Comparison of ENCODE assay signal across 8 cellular contexts in the genomic region with DNA sequence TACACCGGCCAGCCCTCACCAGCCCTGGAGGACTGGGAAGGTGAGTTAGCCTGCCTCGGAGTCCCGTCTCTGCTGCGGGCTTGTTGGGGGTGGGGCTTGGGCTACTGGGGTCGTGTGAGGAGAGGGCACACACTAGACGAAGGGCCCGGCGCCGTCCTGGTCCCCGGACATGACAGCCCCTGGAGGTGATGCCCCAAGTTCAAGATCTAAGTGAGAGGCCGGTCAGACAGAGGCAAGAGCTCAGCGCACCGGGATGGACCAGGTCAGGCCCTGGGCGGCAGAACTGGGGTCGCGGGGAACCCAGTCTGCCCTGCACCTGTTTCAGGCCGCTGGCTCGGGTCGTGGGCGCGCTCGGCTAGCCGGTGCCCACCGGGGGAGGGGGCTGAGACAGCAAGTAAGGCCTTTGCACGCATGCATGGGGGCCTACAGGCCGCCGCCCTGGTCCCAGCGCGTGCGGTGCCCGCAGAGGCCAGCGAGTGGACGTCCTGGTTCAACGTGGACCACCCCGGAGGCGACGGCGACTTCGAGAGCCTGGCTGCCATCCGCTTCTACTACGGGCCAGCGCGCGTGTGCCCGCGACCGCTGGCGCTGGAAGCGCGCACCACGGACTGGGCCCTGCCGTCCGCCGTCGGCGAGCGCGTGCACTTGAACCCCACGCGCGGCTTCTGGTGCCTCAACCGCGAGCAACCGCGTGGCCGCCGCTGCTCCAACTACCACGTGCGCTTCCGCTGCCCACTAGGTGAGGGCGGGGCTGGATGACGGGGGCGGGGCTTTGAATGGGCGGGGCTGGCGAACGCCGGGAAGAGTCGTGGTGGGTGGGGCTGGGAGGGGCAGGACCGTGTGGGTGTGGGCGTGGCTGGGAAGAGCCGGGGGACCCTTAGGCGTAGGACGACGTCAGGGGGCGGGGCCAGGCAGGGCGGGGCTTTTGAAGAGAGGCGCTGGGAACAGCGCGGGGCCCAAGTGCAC. TPM values are rescaled to one million over a fixed set of nuclear protein-coding genes. Genes with fewer than 3 reads are reported as not detected.
DNase-seq lines count a peak whose midpoint lies in the region; ATAC-seq, FAIRE-seq and TF ChIP-seq lines count a peak whose summit lies in the region.

No MANE protein-coding gene starts in this region.

- intact Hi-C loops in CD8-positive, alpha-beta T cell (cut with DNase I, micrococcal nuclease) = loop anchor here in 1 of 2 experiments (2.0 to 10.0 kb wide), 3 partner anchors 23 to 627 kb away; a partner anchor contains a TSS
- intact Hi-C loops in kidney (cut with DNase I) = loop anchor here (10.0 kb wide), 1 partner anchor 425 kb away; no protein-coding TSS in a partner anchor

- no peaks in the 10 kb centered on the region for H3K27me3 ChIP-seq in CD8-positive, alpha-beta T cell (ENCODE audit: insufficient read depth, low read length)

- peak; percentile 29 to 75 (median 61) for DNase-seq in CD8-positive, alpha-beta T cell
- DNase-seq in amniotic epithelial cell (ENCODE audit: low read depth) = peak; percentile 49
- peak; percentile 87 for DNase-seq in kidney
- DNase-seq in stimulated activated CD8-positive, alpha-beta memory T cell treated with anti-CD3 and anti-CD28 coated beads, Interleukin-12 subunit alpha, Interleukin-12 subunit beta, amount 100 ng/mL, for 24 hours (ENCODE audit: extremely low read depth) = peak; percentile 49
- DNase-seq in amniotic stem cell (lab: John Stamatoyannopoulos, UW) = no peak
- no peak for DNase-seq in cortex of kidney (lab: John Stamatoyannopoulos, UW)
- DNase-seq in UCSD-AML1 (lab: John Stamatoyannopoulos, UW; ENCODE audit: unreplicated experiment) = no peak

- no peaks in the 10 kb centered on the region for H3K36me3 ChIP-seq in CD8-positive, alpha-beta T cell (ENCODE audit: insufficient read depth, low read length)
- no peaks in the 10 kb centered on the region for H3K36me3 ChIP-seq in kidney (ENCODE audit: control insufficient read depth in 1 of 2, insufficient read depth in 2 of 2, low read length in 2 of 2)

- H3K4me3 ChIP-seq in CD8-positive, alpha-beta T cell (ENCODE audit: low read depth, low read length) = peak overlapping the region; percentile 58
- H3K4me3 ChIP-seq in kidney (ENCODE audit: low read length in 2 of 2) = no peak overlapping the region

- H3K9ac ChIP-seq in kidney (ENCODE audit: low read length in 2 of 2) = no peak overlapping the region

- H3K9me3 Mint-ChIP-seq in CD8-positive, alpha-beta T cell = no peaks in the 10 kb centered on the region
- no peaks in the 10 kb centered on the region for H3K9me3 Mint-ChIP-seq in T-helper 1 cell treated with Interleukin-12 subunit alpha and Interleukin-12 subunit beta and Interleukin-4 antibody, amounts not matched to agents 30 μg/mL and 1 μg/mL, for 36 hours

- no peaks in the 10 kb centered on the region for H3K27me3 Mint-ChIP-seq in CD8-positive, alpha-beta T cell (ENCODE audit: low read depth)
- peaks cover 21% of the 10 kb centered on the region for H3K27me3 Mint-ChIP-seq in T-helper 1 cell treated with Interleukin-12 subunit alpha and Interleukin-12 subunit beta and Interleukin-4 antibody, amounts not matched to agents 30 μg/mL and 1 μg/mL, for 36 hours (ENCODE audit: low read depth)

- peaks cover 27% of the 10 kb centered on the region for H3K4me1 Mint-ChIP-seq in CD8-positive, alpha-beta T cell (ENCODE audit: low read depth)
- peaks cover 21% of the 10 kb centered on the region for H3K4me1 Mint-ChIP-seq in T-helper 1 cell treated with Interleukin-12 subunit alpha and Interleukin-12 subunit beta and Interleukin-4 antibody, amounts not matched to agents 30 μg/mL and 1 μg/mL, for 36 hours (ENCODE audit: low read depth)

- ATAC-seq in CD8-positive, alpha-beta T cell = peak; percentile 37

- H3K27ac Mint-ChIP-seq in CD8-positive, alpha-beta T cell = peak overlapping the region; percentile 18
- H3K27ac Mint-ChIP-seq in T-helper 1 cell treated with Interleukin-12 subunit alpha and Interleukin-12 subunit beta and Interleukin-4 antibody, amounts not matched to agents 30 μg/mL and 1 μg/mL, for 36 hours = no peak overlapping the region

- no peaks in the 10 kb centered on the region for H3K9me3 ChIP-seq in CD8-positive, alpha-beta T cell (ENCODE audit: low read length)
- no peaks in the 10 kb centered on the region for H3K9me3 ChIP-seq in kidney (ENCODE audit: control insufficient read depth in 1 of 2, low read length in 2 of 2)

- CTCF ChIA-PET in CD8-positive, alpha-beta T cell (lab: Charles Lee) = interaction anchor here (1.3 to 1.6 kb wide), 2 partner anchors 8 to 14 kb away, joined by 3 to 7 read pairs; no protein-coding TSS in a partner anchor

- H3K36me3 Mint-ChIP-seq in CD8-positive, alpha-beta T cell = no peaks in the 10 kb centered on the region
- H3K36me3 Mint-ChIP-seq in T-helper 1 cell treated with Interleukin-12 subunit alpha and Interleukin-12 subunit beta and Interleukin-4 antibody, amounts not matched to agents 30 μg/mL and 1 μg/mL, for 36 hours (ENCODE audit: low read depth) = peaks cover 3% of the 10 kb centered on the region

- no peak for TF ChIP-seq CTCF in CD8-positive, alpha-beta T cell (IDR thresholded peaks at IDR 0.05)
- TF ChIP-seq CTCF in kidney (IDR thresholded peaks at IDR 0.05; ENCODE audit: borderline replicate concordance, extremely low read depth, insufficient read depth) = no peak

- peak overlapping the region; percentile 69 for H3K4me3 Mint-ChIP-seq in CD8-positive, alpha-beta T cell
- peak overlapping the region; percentile 58 for H3K4me3 Mint-ChIP-seq in T-helper 1 cell treated with Interleukin-12 subunit alpha and Interleukin-12 subunit beta and Interleukin-4 antibody, amounts not matched to agents 30 μg/mL and 1 μg/mL, for 36 hours

- FAIRE-seq in kidney (lab: Jason Lieb, UNC) = no peak

- no peak overlapping the region for H3K27ac ChIP-seq in CD8-positive, alpha-beta T cell (ENCODE audit: low read depth, low read length)
- no peak overlapping the region for H3K27ac ChIP-seq in kidney (ENCODE audit: low read depth in 2 of 2, low read length in 2 of 2)

- POLR2A ChIA-PET in CD8-positive, alpha-beta T cell (lab: Charles Lee) = no interaction called here

- H3K4me1 ChIP-seq in CD8-positive, alpha-beta T cell (ENCODE audit: insufficient read depth, low read length) = peaks cover 39% of the 10 kb centered on the region
- H3K4me1 ChIP-seq in kidney (ENCODE audit: control insufficient read depth in 1 of 2, insufficient read depth in 1 of 2, low read depth in 1 of 2, low read length in 2 of 2) = peaks cover 5 to 17% of the 10 kb centered on the region in 2 donors

RNA-seq across cellular contexts. Expression of a gene that starts 2.0 kb away (rescaled TPM):
- under 1 TPM; 0.71 to 0.81 TPM for total RNA-seq in CD8-positive, alpha-beta T cell
- 0.41 TPM for total RNA-seq in kidney
- not detected for polyA plus RNA-seq in kidney (ENCODE audit: insufficient read depth, low read depth, low replicate concordance)

RNA-seq across cellular contexts. Expression of a gene that starts 11.3 kb away (rescaled TPM):
- 1 to 10 TPM; 3.4 to 4.3 TPM for total RNA-seq in CD8-positive, alpha-beta T cell
- 3.7 TPM for total RNA-seq in kidney
- polyA plus RNA-seq in kidney (ENCODE audit: insufficient read depth, low read depth, low replicate concordance) = 3.1 TPM

RNA-seq across cellular contexts. Expression of a gene that starts 24.0 kb away (rescaled TPM):
- total RNA-seq in CD8-positive, alpha-beta T cell = 100 to 1,000 TPM; 151 to 166 TPM
- total RNA-seq in kidney = 328 TPM
- 627 TPM for polyA plus RNA-seq in kidney (ENCODE audit: insufficient read depth, low read depth, low replicate concordance)

RNA-seq across cellular contexts. Expression of a gene that starts 24.7 kb away (rescaled TPM):
- 1 to 10 TPM; 3.6 to 3.7 TPM for total RNA-seq in CD8-positive, alpha-beta T cell
- total RNA-seq in kidney = 3.7 TPM
- polyA plus RNA-seq in kidney (ENCODE audit: insufficient read depth, low read depth, low replicate concordance) = 1.4 TPM

Comparison
In these comparisons a context has a peak if more than half of its experiments do, and no peak if none do; other contexts are left out.
1. DNase-seq: peak in CD8-positive, alpha-beta T cell (7 of 7), amniotic epithelial cell (single experiment), kidney (single experiment) and stimulated activated CD8-positive, alpha-beta memory T cell treated with anti-CD3 and anti-CD28 coated beads, Interleukin-12 subunit alpha, Interleukin-12 subunit beta, amount 100 ng/mL, for 24 hours (single experiment); none in amniotic stem cell (single experiment), cortex of kidney (single experiment) and UCSD-AML1 (single experiment).